27 cellular contexts compared by ENCODE assay signal in genomic region chr12:89946518-89946917, GRCh38.
DNase-seq lines count a peak whose midpoint lies in the region; ATAC-seq and TF ChIP-seq lines count a peak whose summit lies in the region.
"Had no signal": no experiment of that assay in that cellular context is flagged by ENCODE, and none has a peak within 500 bp of the region (broad histone marks: within the 10 kb centered on the region; RNA-seq: fewer than 3 reads in every experiment).

No MANE protein-coding gene starts in this region.

- H3K9me3 Mint-ChIP-seq in MCF 10A (ENCODE audit: unreplicated experiment) (no peaks in the 10 kb centered on the region), natural killer cell (no peaks in the 10 kb centered on the region), neural progenitor cell (no peaks in the 10 kb centered on the region)
- H3K9me3 Mint-ChIP-seq: activated naive CD4-positive, alpha-beta T cell treated with anti-CD3 and anti-CD28 coated beads, Interleukin-2, amount 50 U/mL, for 24 hours; HFFc6 had no signal

- H3K4me3 Mint-ChIP-seq in MCF 10A (ENCODE audit: unreplicated experiment) (peak overlapping the region; percentile 8), natural killer cell (no peak overlapping the region), neural progenitor cell (no peak overlapping the region)
- H3K4me3 Mint-ChIP-seq: activated naive CD4-positive, alpha-beta T cell treated with anti-CD3 and anti-CD28 coated beads, Interleukin-2, amount 50 U/mL, for 24 hours had no signal

- H3K4me3 ChIP-seq in mammary epithelial cell (replicated peaks in 1 of 3; ENCODE audit: insufficient read depth in 1 of 3, low read depth in 2 of 3, low read length in 3 of 3) (no peak overlapping the region), duodenal mucosa (ENCODE audit: low read depth in 1 of 2, low read length in 2 of 2) (peak overlapping the region; percentile 7 to 57), HAP-1 (no peak overlapping the region), testis (no peak overlapping the region), neural progenitor cell (no peak overlapping the region)
- H3K4me3 ChIP-seq: GM12878, left ventricle myocardium inferior, right atrium auricular region had no signal

- H3K27ac Mint-ChIP-seq in MCF 10A (ENCODE audit: low read depth, unreplicated experiment): peak overlapping the region; percentile 74
- peak overlapping the region; percentile 75 to 89 for H3K27ac Mint-ChIP-seq in natural killer cell
- H3K27ac Mint-ChIP-seq in neural progenitor cell: no peak overlapping the region
- H3K27ac Mint-ChIP-seq: activated naive CD4-positive, alpha-beta T cell treated with anti-CD3 and anti-CD28 coated beads, Interleukin-2, amount 50 U/mL, for 24 hours had no signal

- H3K4me2 ChIP-seq in mammary epithelial cell (ENCODE audit: insufficient read depth, low read depth, low read length) (no peak overlapping the region), neural progenitor cell (no peak overlapping the region)

- CTCF ChIA-PET in MCF 10A (lab: Yijun Ruan, JAX) (interaction anchor here (0.6 kb wide), 1 partner anchor 191 kb away, joined by 4 read pairs; no protein-coding TSS in a partner anchor), mammary epithelial cell (lab: Charles Lee; ENCODE audit: low non-redundant PET) (interaction anchor here (0.6 kb wide), 1 partner anchor 43 kb away, joined by 5 read pairs; no protein-coding TSS in a partner anchor)

- BruUV-seq in MCF 10A (replicated peaks; lab: Mats Ljungman, UMichigan) (no TSS peak), mammary epithelial cell (replicated peaks; lab: Mats Ljungman, UMichigan) (no TSS peak)

- no peaks in the 10 kb centered on the region for H3K36me3 Mint-ChIP-seq in MCF 10A (ENCODE audit: insufficient read depth, unreplicated experiment)
- H3K36me3 Mint-ChIP-seq in natural killer cell: no peaks in the 10 kb centered on the region
- H3K36me3 Mint-ChIP-seq in neural progenitor cell: no peaks in the 10 kb centered on the region
- H3K36me3 Mint-ChIP-seq: activated naive CD4-positive, alpha-beta T cell treated with anti-CD3 and anti-CD28 coated beads, Interleukin-2, amount 50 U/mL, for 24 hours had no signal

- DNase-seq in MCF 10A (ENCODE audit: unreplicated experiment): no peak
- DNase-seq in mammary epithelial cell: no peak
- no peak for DNase-seq in natural killer cell
- DNase-seq in HAP-1 (ENCODE audit: low spot score in 2 of 2): no peak
- DNase-seq in testis: no peak
- no peak for DNase-seq in Right ventricle myocardium inferior (ENCODE audit: missing footprints)
- DNase-seq in neural progenitor cell (ENCODE audit: low spot score): no peak
- DNase-seq: 8988T; activated CD4-positive, alpha-beta T cell treated with anti-CD3 and anti-CD28 coated beads for 48 hours; aorta; Caco-2; central memory CD4-positive, alpha-beta T cell; DND-41; erythroblast; foreskin melanocyte; HFFc6; Karpas-422; left ventricle myocardium inferior; NCI-H187 treated with DMSO at 0.1 percent for 48 hours; NCI-H82; OCI-M1; substantia nigra; T-helper 1 cell had no signal

- no peak overlapping the region for H3K27ac ChIP-seq in mammary epithelial cell (ENCODE audit: insufficient read depth, low read depth, low read length)
- H3K27ac ChIP-seq in duodenal mucosa (ENCODE audit: low read depth, low read length): no peak overlapping the region
- H3K27ac ChIP-seq in testis: no peak overlapping the region
- no peak overlapping the region for H3K27ac ChIP-seq in neural progenitor cell
- H3K27ac ChIP-seq: left ventricle myocardium inferior, right atrium auricular region had no signal

- no peaks in the 10 kb centered on the region for H3K9me3 ChIP-seq in mammary epithelial cell (replicated peaks; ENCODE audit: insufficient read depth, low read length)
- H3K9me3 ChIP-seq in duodenal mucosa (ENCODE audit: control insufficient read depth in 1 of 2, low read length in 2 of 2): no peaks in the 10 kb centered on the region
- no peaks in the 10 kb centered on the region for H3K9me3 ChIP-seq in HAP-1
- no peaks in the 10 kb centered on the region for H3K9me3 ChIP-seq in testis
- H3K9me3 ChIP-seq in neural progenitor cell (ENCODE audit: low read depth): no peaks in the 10 kb centered on the region
- H3K9me3 ChIP-seq: Caco-2, left ventricle myocardium inferior, right atrium auricular region had no signal

- no peak for ATAC-seq in natural killer cell
- no peak for ATAC-seq in Right ventricle myocardium inferior
- ATAC-seq: GM12878 had no signal

- H2AFZ ChIP-seq in mammary epithelial cell (ENCODE audit: low read depth, low read length) (no peak overlapping the region), neural progenitor cell (replicated peaks) (no peak overlapping the region)

- POLR2A ChIA-PET in MCF 10A (lab: Yijun Ruan, JAX): interaction anchor here (0.9 to 4.8 kb wide), 3 partner anchors 13 to 237 kb away, joined by 3 to 37 read pairs (median 6); partner anchors contain the start of gene ATP2B1

- in situ Hi-C loops in mammary epithelial cell (cut with MboI; ENCODE audit: low sequenced_read_pairs in 2 of 2) (no loop called here), HAP-1 (cut with MboI; ENCODE audit: low sequenced_read_pairs) (no loop called here)

- no peaks in the 10 kb centered on the region for H3F3A ChIP-seq in neural progenitor cell (ENCODE audit: low read depth)

- 97% methylated on average over 3 of the region's 3 CpGs for WGBS in mammary epithelial cell (ENCODE audit: low coverage, missing lambda C conversion rate)
- 67 to 83% methylated on average over 3 of the region's 3 CpGs for WGBS in testis, 2 donors

- H3K9ac ChIP-seq in mammary epithelial cell (ENCODE audit: insufficient read depth, low read length) (no peak overlapping the region), duodenal mucosa (ENCODE audit: low read depth in 1 of 2, low read length in 2 of 2) (no peak overlapping the region), neural progenitor cell (no peak overlapping the region)

- H4K20me1 ChIP-seq in mammary epithelial cell (ENCODE audit: insufficient read depth, low read length): no peaks in the 10 kb centered on the region
- H4K20me1 ChIP-seq in neural progenitor cell (ENCODE audit: low read depth): no peaks in the 10 kb centered on the region

- TF ChIP-seq CTCF in MCF 10A (IDR thresholded peaks at IDR 0.05; ENCODE audit: unreplicated experiment): no peak
- TF ChIP-seq CTCF in mammary epithelial cell (conservative IDR thresholded peaks at IDR 0.05 in 1 of 2, IDR thresholded peaks at IDR 0.05 in 1 of 2; ENCODE audit: extremely low read depth in 1 of 2, insufficient read depth in 1 of 2, low read depth in 1 of 2, low read length in 2 of 2): no peak
- TF ChIP-seq CTCF in natural killer cell (IDR thresholded peaks at IDR 0.05): no peak
- TF ChIP-seq CTCF in testis (IDR thresholded peaks at IDR 0.05): no peak
- no peak for TF ChIP-seq CTCF in neural progenitor cell (IDR thresholded peaks at IDR 0.05)

- H3K4me1 Mint-ChIP-seq in MCF 10A (ENCODE audit: insufficient read depth, unreplicated experiment): peaks cover 45% of the 10 kb centered on the region
- H3K4me1 Mint-ChIP-seq in natural killer cell: peaks cover 30 to 32% of the 10 kb centered on the region in 2 donors
- peaks cover 52% of the 10 kb centered on the region for H3K4me1 Mint-ChIP-seq in neural progenitor cell

- intact Hi-C loops in MCF 10A (cut with micrococcal nuclease) (loop anchor here (5.0 kb wide), 1 partner anchor 404 kb away; no protein-coding TSS in a partner anchor), mammary epithelial cell (cut with micrococcal nuclease) (loop anchor here (5.0 kb wide), 2 partner anchors 54 to 156 kb away; no protein-coding TSS in a partner anchor), natural killer cell (cut with micrococcal nuclease) (no loop called here), testis (cut with DNase I; ENCODE audit: low total_unique reads) (no loop called here), Right ventricle myocardium inferior (cut with DNase I) (no loop called here)

- H3K36me3 ChIP-seq in mammary epithelial cell (ENCODE audit: insufficient read depth, low read length): no peaks in the 10 kb centered on the region
- H3K36me3 ChIP-seq in duodenal mucosa (ENCODE audit: control insufficient read depth in 1 of 2, insufficient read depth in 2 of 2, low read length in 2 of 2): no peaks in the 10 kb centered on the region
- no peaks in the 10 kb centered on the region for H3K36me3 ChIP-seq in HAP-1 (replicated peaks)
- no peaks in the 10 kb centered on the region for H3K36me3 ChIP-seq in testis (ENCODE audit: low read depth, missing control alignments)
- H3K36me3 ChIP-seq in neural progenitor cell: no peaks in the 10 kb centered on the region
- H3K36me3 ChIP-seq: left ventricle myocardium inferior, right atrium auricular region had no signal

- H3K27me3 Mint-ChIP-seq in MCF 10A (ENCODE audit: insufficient read depth, unreplicated experiment) (no peaks in the 10 kb centered on the region), natural killer cell (ENCODE audit: low read depth in 2 of 2) (no peaks in the 10 kb centered on the region), neural progenitor cell (ENCODE audit: insufficient read depth, low read depth) (peaks cover 2% of the 10 kb centered on the region)
- H3K27me3 Mint-ChIP-seq: activated naive CD4-positive, alpha-beta T cell treated with anti-CD3 and anti-CD28 coated beads, Interleukin-2, amount 50 U/mL, for 24 hours had no signal

- TF ChIP-seq POLR2A in testis (IDR thresholded peaks at IDR 0.05): no peak

- H3K79me2 ChIP-seq in mammary epithelial cell (ENCODE audit: insufficient read depth, low read length) (no peaks in the 10 kb centered on the region), neural progenitor cell (ENCODE audit: low read depth) (no peaks in the 10 kb centered on the region)

- no peaks in the 10 kb centered on the region for H3K27me3 ChIP-seq in mammary epithelial cell (ENCODE audit: insufficient read depth, low read length)
- H3K27me3 ChIP-seq in duodenal mucosa (ENCODE audit: control insufficient read depth in 1 of 2, insufficient read depth in 2 of 2, low read length in 2 of 2): no peaks in the 10 kb centered on the region
- H3K27me3 ChIP-seq in HAP-1 (ENCODE audit: low read depth): no peaks in the 10 kb centered on the region
- no peaks in the 10 kb centered on the region for H3K27me3 ChIP-seq in testis
- H3K27me3 ChIP-seq in neural progenitor cell: no peaks in the 10 kb centered on the region
- H3K27me3 ChIP-seq: right atrium auricular region had no signal

- H3K4me1 ChIP-seq in mammary epithelial cell (ENCODE audit: insufficient read depth, low read length) (peaks cover 40% of the 10 kb centered on the region), duodenal mucosa (ENCODE audit: control insufficient read depth in 1 of 2, insufficient read depth in 2 of 2, low read length in 2 of 2) (peaks cover 51 to 86% of the 10 kb centered on the region in 2 donors), HAP-1 (peaks cover 6% of the 10 kb centered on the region), testis (no peaks in the 10 kb centered on the region), neural progenitor cell (peaks cover 39% of the 10 kb centered on the region)

- dilution Hi-C loops in mammary epithelial cell (cut with HindIII; ENCODE audit: low sequenced_read_pairs): no loop called here

Comparison
In these comparisons a context has a peak if more than half of its experiments do, and no peak if none do; other contexts are left out.
1. H3K4me3 ChIP-seq: peak in duodenal mucosa (2 of 2); none in mammary epithelial cell (0 of 3), HAP-1 (single experiment), testis (0 of 2) and neural progenitor cell (single experiment).
2. intact Hi-C loops: an anchor here in MCF 10A (5.0 kb wide) and mammary epithelial cell (5.0 kb wide); none called in natural killer cell, testis and Right ventricle myocardium inferior.